16 cellular contexts compared by ENCODE assay signal in genomic region chr3:133629146-133629545, GRCh38. TPM values are rescaled to one million over a fixed set of nuclear protein-coding genes. Genes with fewer than 3 reads are reported as not detected.
DNase-seq lines count a peak whose midpoint lies in the region; ATAC-seq, FAIRE-seq and TF ChIP-seq lines count a peak whose summit lies in the region.
"Had no signal": no experiment of that assay in that cellular context is flagged by ENCODE, and none has a peak within 500 bp of the region (broad histone marks: within the 10 kb centered on the region; RNA-seq: fewer than 3 reads in every experiment).

No MANE protein-coding gene starts in this region.

- H3K4me3 ChIP-seq in astrocyte (ENCODE audit: insufficient read depth, low read depth, low read length) (no peak overlapping the region), testis (no peak overlapping the region), psoas muscle (no peak overlapping the region)
- H3K4me3 ChIP-seq: GM23338, HAP-1 had no signal

- no peaks in the 10 kb centered on the region for H3K9me3 Mint-ChIP-seq in astrocyte (ENCODE audit: unreplicated experiment)
- H3K9me3 Mint-ChIP-seq: CD4-positive, alpha-beta T cell; GM23338 had no signal

- H3K79me2 ChIP-seq in astrocyte (ENCODE audit: insufficient read depth, low read length): no peaks in the 10 kb centered on the region

- H3K9ac ChIP-seq in astrocyte (ENCODE audit: low read length): no peak overlapping the region

- H3K9me3 ChIP-seq in astrocyte (ENCODE audit: insufficient read depth, low read depth, low read length): no peaks in the 10 kb centered on the region
- no peaks in the 10 kb centered on the region for H3K9me3 ChIP-seq in testis
- H3K9me3 ChIP-seq in psoas muscle: no peaks in the 10 kb centered on the region
- H3K9me3 ChIP-seq: HAP-1 had no signal

- no peak for ATAC-seq in HG03097 (IDR thresholded peaks at IDR 0.05; ENCODE audit: low FRiP score, unreplicated experiment)
- no peak for ATAC-seq in psoas muscle
- ATAC-seq: GM23338 had no signal

- 49 to 62% methylated on average over 2 of the region's 2 CpGs for WGBS in testis, 2 donors
- WGBS in psoas muscle, 3 donors: 87 to 94% (median 87%) methylated on average over 2 of the region's 2 CpGs

- intact Hi-C loops in testis (cut with DNase I; ENCODE audit: low total_unique reads): no loop called here
- intact Hi-C loops in psoas muscle (cut with DNase I): no loop called here

- H3K27ac Mint-ChIP-seq in astrocyte (ENCODE audit: unreplicated experiment): no peak overlapping the region
- H3K27ac Mint-ChIP-seq: B cell; CD4-positive, alpha-beta T cell; GM23338 had no signal

- H3K27ac ChIP-seq in astrocyte (ENCODE audit: low read depth, low read length) (no peak overlapping the region), testis (no peak overlapping the region), psoas muscle (no peak overlapping the region)
- H3K27ac ChIP-seq: HL-60 had no signal

- H3K27me3 Mint-ChIP-seq in astrocyte (ENCODE audit: low read depth, unreplicated experiment): no peaks in the 10 kb centered on the region
- H3K27me3 Mint-ChIP-seq: B cell; CD4-positive, alpha-beta T cell had no signal

- H3K27me3 ChIP-seq in astrocyte (ENCODE audit: insufficient read depth, low read length) (no peaks in the 10 kb centered on the region), testis (no peaks in the 10 kb centered on the region), psoas muscle (ENCODE audit: insufficient read depth in 3 of 3, low read length in 2 of 3) (no peaks in the 10 kb centered on the region)

- H3K4me1 ChIP-seq in astrocyte (ENCODE audit: insufficient read depth, low read length) (no peaks in the 10 kb centered on the region), testis (no peaks in the 10 kb centered on the region), psoas muscle (no peaks in the 10 kb centered on the region)
- H3K4me1 ChIP-seq: HAP-1 had no signal

- peaks cover 22% of the 10 kb centered on the region for H3K36me3 ChIP-seq in astrocyte (ENCODE audit: insufficient read depth, low read length)
- H3K36me3 ChIP-seq in testis (ENCODE audit: low read depth, missing control alignments): no peaks in the 10 kb centered on the region
- H3K36me3 ChIP-seq in psoas muscle (ENCODE audit: insufficient read depth in 1 of 2, low read depth in 1 of 2): peaks cover 3 to 66% of the 10 kb centered on the region in 2 donors

- no peak for DNase-seq in H54 (ENCODE audit: insufficient read length, low spot score)
- peak; percentile 92 for DNase-seq in NCI-H526 treated with DMSO at 0.1 percent for 48 hours (lab: John Stamatoyannopoulos, UW)
- no peak for DNase-seq in astrocyte (ENCODE audit: low read depth)
- DNase-seq in testis: peak; percentile 19
- no peak for DNase-seq in NOMO-1 treated with dmso at 0.1 percent for 144 hours (lab: John Stamatoyannopoulos, UW; ENCODE audit: unreplicated experiment)
- DNase-seq in psoas muscle: no peak
- DNase-seq: C1 segment of cervical spinal cord; Calu3; CD4-positive, alpha-beta T cell; DMS 273 treated with DMSO at 0.1 percent for 48 hours had no signal

- H3K4me1 Mint-ChIP-seq in astrocyte (ENCODE audit: low read depth, unreplicated experiment): no peaks in the 10 kb centered on the region
- H3K4me1 Mint-ChIP-seq: GM23338 had no signal

- FAIRE-seq in H54 (lab: Jason Lieb, UNC) (peak; percentile 52), astrocyte (lab: Jason Lieb, UNC) (peak; percentile 17)
- FAIRE-seq: A204.1 had no signal

- H3K4me3 Mint-ChIP-seq in astrocyte (ENCODE audit: unreplicated experiment): no peak overlapping the region
- H3K4me3 Mint-ChIP-seq: B cell; CD4-positive, alpha-beta T cell; GM23338 had no signal

- TF ChIP-seq CTCF in astrocyte (IDR thresholded peaks at IDR 0.05; ENCODE audit: insufficient read depth, low read depth, low read length) (no peak), testis (IDR thresholded peaks at IDR 0.05) (no peak), psoas muscle (IDR thresholded peaks at IDR 0.05) (no peak)

- TF ChIP-seq POLR2A in H54 (IDR thresholded peaks at IDR 0.05; ENCODE audit: low read depth, low read length): no peak
- no peak for TF ChIP-seq POLR2A in testis (IDR thresholded peaks at IDR 0.05)

- H2AFZ ChIP-seq in astrocyte (ENCODE audit: low read depth, low read length): no peak overlapping the region
- H2AFZ ChIP-seq: GM23338 had no signal

- peaks cover 5% of the 10 kb centered on the region for H4K20me1 ChIP-seq in astrocyte (ENCODE audit: insufficient read depth, low read length)

- H3K4me2 ChIP-seq in astrocyte (ENCODE audit: low read length): no peak overlapping the region
- H3K4me2 ChIP-seq: GM23338 had no signal

- H3K36me3 Mint-ChIP-seq in astrocyte (ENCODE audit: low read depth, unreplicated experiment): peaks cover 24% of the 10 kb centered on the region

RNA-seq across cellular contexts. Expression of gene TOPBP1, which starts 32.6 kb away (rescaled TPM):
- total RNA-seq in astrocyte (19.5 and 23.9 TPM in 2 replicates), testis (10 to 100 TPM; 40.9 to 62.6 TPM), psoas muscle (10 to 100 TPM in 1 of 4 donors, 1 to 10 TPM in 3; 6.7 to 10.5 (median 8.4) TPM)
- polyA plus RNA-seq in testis (ENCODE audit: insufficient read depth, low read depth, low replicate concordance) (51.7 TPM), psoas muscle (1 to 10 TPM; 5.7 to 8.8 (median 6.7) TPM)

RNA-seq across cellular contexts. Expression of gene CDV3, which starts 55.7 kb away (rescaled TPM):
- total RNA-seq in astrocyte (290 and 323 TPM in 2 replicates), testis (100 to 1,000 TPM; 104 to 135 TPM), psoas muscle (100 to 1,000 TPM; 238 to 444 (median 343) TPM)
- polyA plus RNA-seq in testis (ENCODE audit: insufficient read depth, low read depth, low replicate concordance) (179 TPM), psoas muscle (100 to 1,000 TPM; 175 to 394 (median 291) TPM)

Comparison
In these comparisons a context has a peak if more than half of its experiments do, and no peak if none do; other contexts are left out.
1. DNase-seq: peak in NCI-H526 treated with DMSO at 0.1 percent for 48 hours (single experiment) and testis (single experiment); none in H54 (single experiment), astrocyte (single experiment), NOMO-1 treated with dmso at 0.1 percent for 144 hours (single experiment) and psoas muscle (0 of 2).